8 cellular contexts compared by ENCODE assay signal in genomic region chrX:81120936-81121351, GRCh38.
DNase-seq lines count a peak whose midpoint lies in the region; ATAC-seq and TF ChIP-seq lines count a peak whose summit lies in the region.

No MANE protein-coding gene starts in this region.

- H3K36me3 ChIP-seq in OCI-LY3 (replicated peaks; ENCODE audit: low read depth, low read length) (no peaks in the 10 kb centered on the region), adipocyte (ENCODE audit: control insufficient read depth, insufficient read depth, low read length, severe bottlenecking) (no peaks in the 10 kb centered on the region)

- H3K4me3 Mint-ChIP-seq in progenitor cell of endocrine pancreas (ENCODE audit: low read depth) = peak overlapping the region; percentile 92

- H3K27me3 Mint-ChIP-seq in progenitor cell of endocrine pancreas = peaks cover 13% of the 10 kb centered on the region

- WGBS in right cardiac atrium = 1% methylated on average over 12 of the region's 12 CpGs

- H3K4me1 ChIP-seq in OCI-LY3 (ENCODE audit: low read length) = peaks cover 4% of the 10 kb centered on the region; the same call in 1 of the 2 replicates
- H3K4me1 ChIP-seq in adipocyte (ENCODE audit: control insufficient read depth, insufficient read depth, low read length) = peaks cover 5% of the 10 kb centered on the region
- no peaks in the 10 kb centered on the region for H3K4me1 ChIP-seq in right cardiac atrium (ENCODE audit: control insufficient read depth, insufficient read depth, low read length)

- ATAC-seq in GM19023 (IDR thresholded peaks at IDR 0.05; ENCODE audit: unreplicated experiment) = peak; percentile 59
- peak; percentile 62 for ATAC-seq in HG03175 (IDR thresholded peaks at IDR 0.05; ENCODE audit: unreplicated experiment)
- peak; percentile 83 to 85 for ATAC-seq in right cardiac atrium

- peak; percentile 70 for TF ChIP-seq CTCF in OCI-LY3 (IDR thresholded peaks at IDR 0.05; ENCODE audit: low read depth, low read length)
- TF ChIP-seq CTCF in progenitor cell of endocrine pancreas (IDR thresholded peaks at IDR 0.05; ENCODE audit: unreplicated experiment) = peak; percentile 59

- H3K9ac ChIP-seq in OCI-LY3 (ENCODE audit: low read length) = peak overlapping the region; percentile 46
- peak overlapping the region; percentile 75 for H3K9ac ChIP-seq in adipocyte (ENCODE audit: low read length)

- peak; percentile 38 for DNase-seq in CD1c-positive myeloid dendritic cell (ENCODE audit: extremely low spot score)
- DNase-seq in adipocyte (ENCODE audit: low read depth) = peak; percentile 80
- peak in 2 of 3 donors; percentile 24 to 57 for DNase-seq in right cardiac atrium
- no peak for DNase-seq in progenitor cell of endocrine pancreas (ENCODE audit: low spot score, unreplicated experiment)
- DNase-seq in NCI-H2029 (lab: John Stamatoyannopoulos, UW) = no peak

- peak overlapping the region; percentile 96 for H3K4me2 ChIP-seq in OCI-LY3 (ENCODE audit: low read length)

- intact Hi-C loops in right cardiac atrium (cut with DNase I) = no loop called here

- peak overlapping the region; percentile 97 for H2AFZ ChIP-seq in OCI-LY3 (ENCODE audit: low read depth, low read length)

- H3K79me2 ChIP-seq in OCI-LY3 (ENCODE audit: low read length) = no peaks in the 10 kb centered on the region

- no peaks in the 10 kb centered on the region for H3K27me3 ChIP-seq in OCI-LY3 (ENCODE audit: low read depth, low read length)
- H3K27me3 ChIP-seq in adipocyte (replicated peaks; ENCODE audit: control insufficient read depth, insufficient read depth, low read length) = peaks cover 5% of the 10 kb centered on the region
- no peaks in the 10 kb centered on the region for H3K27me3 ChIP-seq in right cardiac atrium (ENCODE audit: control insufficient read depth, insufficient read depth)

- H3K9me3 ChIP-seq in OCI-LY3 (ENCODE audit: insufficient read depth, low read length) = no peaks in the 10 kb centered on the region
- no peaks in the 10 kb centered on the region for H3K9me3 ChIP-seq in adipocyte (ENCODE audit: control insufficient read depth, low read length)
- no peaks in the 10 kb centered on the region for H3K9me3 ChIP-seq in right cardiac atrium (ENCODE audit: control insufficient read depth, low read length)

- no peaks in the 10 kb centered on the region for H3K9me3 Mint-ChIP-seq in progenitor cell of endocrine pancreas (ENCODE audit: low read depth)

- H3K4me3 ChIP-seq in OCI-LY3 (ENCODE audit: low read length) = peak overlapping the region; percentile 82
- peak overlapping the region; percentile 88 for H3K4me3 ChIP-seq in adipocyte (ENCODE audit: low read length)
- H3K4me3 ChIP-seq in right cardiac atrium (ENCODE audit: low read length) = peak overlapping the region; percentile 84

- peaks cover 5% of the 10 kb centered on the region for H3K4me1 Mint-ChIP-seq in progenitor cell of endocrine pancreas (ENCODE audit: low read depth)

- H3K27ac ChIP-seq in OCI-LY3 (ENCODE audit: low read length) (no peak overlapping the region), right cardiac atrium (ENCODE audit: low read length) (peak overlapping the region; percentile 81)

- H3K27ac Mint-ChIP-seq in progenitor cell of endocrine pancreas = peak overlapping the region; percentile 97

- H4K20me1 ChIP-seq in OCI-LY3 (ENCODE audit: insufficient read depth, low read length) = no peaks in the 10 kb centered on the region

- H3K36me3 Mint-ChIP-seq in progenitor cell of endocrine pancreas (ENCODE audit: insufficient read depth) = no peaks in the 10 kb centered on the region

Comparison
In these comparisons a context has a peak if more than half of its experiments do, and no peak if none do; other contexts are left out.
1. DNase-seq: peak in CD1c-positive myeloid dendritic cell (single experiment), adipocyte (single experiment) and right cardiac atrium (2 of 3); none in progenitor cell of endocrine pancreas (single experiment) and NCI-H2029 (single experiment).
2. Peak in every context shown above with its lines, with median percentiles within 50 percentile points of each other: ATAC-seq and H3K4me3 ChIP-seq.